ENCODE assay signal across 12 cellular contexts in genomic region chrX:47197526-47197925, GRCh38. TPM values are rescaled to one million over a fixed set of nuclear protein-coding genes. Genes with fewer than 3 reads are reported as not detected.
DNase-seq lines count a peak whose midpoint lies in the region; ATAC-seq and TF ChIP-seq lines count a peak whose summit lies in the region.
"Had no signal": no experiment of that assay in that cellular context is flagged by ENCODE, and none has a peak within 500 bp of the region (broad histone marks: within the 10 kb centered on the region; RNA-seq: fewer than 3 reads in every experiment).

No MANE protein-coding gene starts in this region.

- BruUV-seq in Calu3 (replicated peaks; lab: Mats Ljungman, UMichigan), result no TSS peak

- H3K36me3 ChIP-seq in skeletal muscle satellite cell (ENCODE audit: insufficient read depth, low read length), result peaks cover 65% of the 10 kb centered on the region

- no peaks in the 10 kb centered on the region for H3K27me3 ChIP-seq in skeletal muscle satellite cell (ENCODE audit: control insufficient read depth, insufficient read depth, low read length)

- no peak for TF ChIP-seq CTCF in WTC11 (IDR thresholded peaks at IDR 0.05)
- no peak for TF ChIP-seq CTCF in fibroblast of the aortic adventitia (IDR thresholded peaks at IDR 0.05; ENCODE audit: insufficient read depth, low read length)
- TF ChIP-seq CTCF in Calu3 (IDR thresholded peaks at IDR 0.05; ENCODE audit: unreplicated experiment), result no peak

- POLR2A ChIA-PET in WTC11 (lab: Charles Lee), result no interaction called here

- H3K4me1 Mint-ChIP-seq in activated T-cell treated with anti-CD3 and anti-CD28 coated beads, Interleukin-2, amount 50 U/mL, for 24 hours (ENCODE audit: low read depth), result peaks cover 52% of the 10 kb centered on the region
- peaks cover 47% of the 10 kb centered on the region for H3K4me1 Mint-ChIP-seq in activated T-cell treated with anti-CD3 and anti-CD28 coated beads, Interleukin-2, amount 50 U/mL, for 4 hours (ENCODE audit: low read depth)
- H3K4me1 Mint-ChIP-seq in WTC11 (peaks cover 53% of the 10 kb centered on the region), Calu3 (ENCODE audit: low read depth, unreplicated experiment) (peaks cover 18% of the 10 kb centered on the region)

- intact Hi-C loops in Calu3 (cut with micrococcal nuclease; ENCODE audit: unreplicated experiment), result loop anchor here (10.0 kb wide), 1 partner anchor 827 kb away; no protein-coding TSS in a partner anchor

- peak overlapping the region; percentile 23 for H3K4me3 Mint-ChIP-seq in activated T-cell treated with anti-CD3 and anti-CD28 coated beads, Interleukin-2, amount 50 U/mL, for 24 hours
- H3K4me3 Mint-ChIP-seq in activated T-cell treated with anti-CD3 and anti-CD28 coated beads, Interleukin-2, amount 50 U/mL, for 4 hours, result no peak overlapping the region
- H3K4me3 Mint-ChIP-seq in WTC11, result peak overlapping the region; percentile 92
- H3K4me3 Mint-ChIP-seq in Calu3 (ENCODE audit: low read depth, unreplicated experiment), result no peak overlapping the region

- DNase-seq in activated T-cell treated with anti-CD3 and anti-CD28 coated beads, Interleukin-2, amount 50 U/mL, for 24 hours, result no peak
- no peak for DNase-seq in activated T-cell treated with anti-CD3 and anti-CD28 coated beads, Interleukin-2, amount 50 U/mL, for 4 hours
- DNase-seq in WTC11 (ENCODE audit: low spot score), result no peak
- no peak for DNase-seq in fibroblast of the aortic adventitia (ENCODE audit: low read depth)
- DNase-seq in NCI-H226, result no peak
- no peak for DNase-seq in Calu3
- no peak for DNase-seq in NCI-H82 (lab: John Stamatoyannopoulos, UW)
- DNase-seq: activated naive CD4-positive, alpha-beta T cell treated with Interleukin-2 at 50 U/mL for 16 hours; Karpas-422; SHP77 treated with DMSO at 0.1 percent for 48 hours; stimulated activated CD4-positive, alpha-beta T cell treated with anti-CD3 and anti-CD28 coated beads, Interleukin-15, amount 100 ng/mL, for 24 hours had no signal

- H3K4me3 ChIP-seq in fibroblast of the aortic adventitia (ENCODE audit: low read depth, low read length) (peak overlapping the region; percentile 28), skeletal muscle satellite cell (ENCODE audit: low read length) (peak overlapping the region; percentile 52)

- peak overlapping the region; percentile 18 for H3K9ac ChIP-seq in skeletal muscle satellite cell (ENCODE audit: low read depth, low read length)

- peaks cover 100% of the 10 kb centered on the region for H3K36me3 Mint-ChIP-seq in activated T-cell treated with anti-CD3 and anti-CD28 coated beads, Interleukin-2, amount 50 U/mL, for 24 hours (ENCODE audit: low read depth)
- peaks cover 31% of the 10 kb centered on the region for H3K36me3 Mint-ChIP-seq in activated T-cell treated with anti-CD3 and anti-CD28 coated beads, Interleukin-2, amount 50 U/mL, for 4 hours (ENCODE audit: insufficient read depth)
- H3K36me3 Mint-ChIP-seq in WTC11, result peaks cover 49% of the 10 kb centered on the region
- peaks cover 68% of the 10 kb centered on the region for H3K36me3 Mint-ChIP-seq in Calu3 (ENCODE audit: insufficient read depth, unreplicated experiment)

- no peak for ATAC-seq in activated T-cell treated with anti-CD3 and anti-CD28 coated beads, Interleukin-2, amount 50 U/mL, for 4 hours
- no peak for ATAC-seq in WTC11

- no peaks in the 10 kb centered on the region for H3K9me3 ChIP-seq in skeletal muscle satellite cell (replicated peaks; ENCODE audit: low read length)

- CTCF ChIA-PET in WTC11 (lab: Charles Lee), result no interaction called here
- CTCF ChIA-PET in Calu3 (lab: Charles Lee), result no interaction called here

- H3K9me3 Mint-ChIP-seq in activated T-cell treated with anti-CD3 and anti-CD28 coated beads, Interleukin-2, amount 50 U/mL, for 24 hours, result no peaks in the 10 kb centered on the region
- no peaks in the 10 kb centered on the region for H3K9me3 Mint-ChIP-seq in activated T-cell treated with anti-CD3 and anti-CD28 coated beads, Interleukin-2, amount 50 U/mL, for 4 hours
- no peaks in the 10 kb centered on the region for H3K9me3 Mint-ChIP-seq in WTC11
- no peaks in the 10 kb centered on the region for H3K9me3 Mint-ChIP-seq in Calu3 (ENCODE audit: low read depth, unreplicated experiment)

- peak overlapping the region; percentile 98 for H3K27ac Mint-ChIP-seq in activated T-cell treated with anti-CD3 and anti-CD28 coated beads, Interleukin-2, amount 50 U/mL, for 24 hours
- H3K27ac Mint-ChIP-seq in WTC11 (peak overlapping the region; percentile 68), Calu3 (ENCODE audit: unreplicated experiment) (no peak overlapping the region)

- peaks cover 44% of the 10 kb centered on the region for H3K4me1 ChIP-seq in skeletal muscle satellite cell (ENCODE audit: control insufficient read depth, insufficient read depth, low read length)

- no peaks in the 10 kb centered on the region for H3K27me3 Mint-ChIP-seq in activated T-cell treated with anti-CD3 and anti-CD28 coated beads, Interleukin-2, amount 50 U/mL, for 24 hours
- H3K27me3 Mint-ChIP-seq in activated T-cell treated with anti-CD3 and anti-CD28 coated beads, Interleukin-2, amount 50 U/mL, for 4 hours (ENCODE audit: low read depth), result no peaks in the 10 kb centered on the region
- H3K27me3 Mint-ChIP-seq in WTC11 (ENCODE audit: low read depth) (no peaks in the 10 kb centered on the region), Calu3 (ENCODE audit: unreplicated experiment) (no peaks in the 10 kb centered on the region)

- H3K4me2 ChIP-seq in skeletal muscle satellite cell (ENCODE audit: low read length), result peak overlapping the region; percentile 75

TF ChIP-seq in WTC11, 78 proteins besides CTCF, POLR2A, EP300 and RAD21 (continues in another document):
- TF ChIP-seq E2F4 (CRISPR knock-in tag; IDR thresholded peaks at IDR 0.05; ENCODE audit: borderline replicate concordance, low read depth) (no peak), PRRX2 (CRISPR knock-in tag; IDR thresholded peaks at IDR 0.05) (no peak), MAX (CRISPR knock-in tag; IDR thresholded peaks at IDR 0.05) (no peak), ZNF317 (CRISPR knock-in tag; IDR thresholded peaks at IDR 0.05; ENCODE audit: borderline replicate concordance, low read depth) (no peak), E2F5 (CRISPR knock-in tag; IDR thresholded peaks at IDR 0.05) (no peak)

RNA-seq across cellular contexts. Expression of gene UBA1, which starts 3.9 kb away (rescaled TPM):
- total RNA-seq in activated T-cell treated with anti-CD3 and anti-CD28 coated beads, Interleukin-2, amount 50 U/mL, for 4 hours, result 100 to 1,000 TPM; 236 to 281 (median 254) TPM
- total RNA-seq in WTC11 (2021), result 379 to 392 TPM (median 383 TPM) in 3 replicates
- 93.3 and 214 TPM in 2 replicates for total RNA-seq in fibroblast of the aortic adventitia (ENCODE audit: low replicate concordance)
- 176 and 202 TPM in 2 replicates for total RNA-seq in skeletal muscle satellite cell (2012; rRNA removed)
- 234 and 240 TPM in 2 replicates for total RNA-seq in Calu3 (2022)

RNA-seq across cellular contexts. Expression of gene CDK16, which starts 21.0 kb away (rescaled TPM):
- 10 to 100 TPM; 45.4 to 51.4 (median 49.4) TPM for total RNA-seq in activated T-cell treated with anti-CD3 and anti-CD28 coated beads, Interleukin-2, amount 50 U/mL, for 4 hours
- total RNA-seq in WTC11 (2021) (130 to 150 TPM (median 145 TPM) in 3 replicates), fibroblast of the aortic adventitia (ENCODE audit: low replicate concordance) (25.3 and 91.6 TPM in 2 replicates), Calu3 (2022) (148 and 154 TPM in 2 replicates)
- total RNA-seq in skeletal muscle satellite cell (2012; rRNA removed), result 88.2 and 93.7 TPM in 2 replicates

RNA-seq across cellular contexts. Expression of gene USP11, which starts 35.3 kb away (rescaled TPM):
- 10 to 100 TPM; 13.5 to 18.8 (median 16.0) TPM for total RNA-seq in activated T-cell treated with anti-CD3 and anti-CD28 coated beads, Interleukin-2, amount 50 U/mL, for 4 hours
- total RNA-seq in WTC11 (2021) (82.5 to 86.8 TPM (median 86.3 TPM) in 3 replicates), fibroblast of the aortic adventitia (ENCODE audit: low replicate concordance) (11.0 and 41.8 TPM in 2 replicates), Calu3 (2022) (72.0 and 84.2 TPM in 2 replicates)
- total RNA-seq in skeletal muscle satellite cell (2012; rRNA removed), result 21.3 and 32.8 TPM in 2 replicates

RNA-seq across cellular contexts. Expression of gene RBM10, which starts 52.5 kb away (rescaled TPM):
- 10 to 100 TPM; 77.7 to 83.4 (median 81.4) TPM for total RNA-seq in activated T-cell treated with anti-CD3 and anti-CD28 coated beads, Interleukin-2, amount 50 U/mL, for 4 hours
- total RNA-seq in WTC11 (2021), result 65.6 to 66.1 TPM (median 65.8 TPM) in 3 replicates
- total RNA-seq in fibroblast of the aortic adventitia (ENCODE audit: low replicate concordance), result 22.7 and 37.9 TPM in 2 replicates
- 52.2 and 53.7 TPM in 2 replicates for total RNA-seq in skeletal muscle satellite cell (2012; rRNA removed)
- total RNA-seq in Calu3 (2022), result 47.2 and 49.4 TPM in 2 replicates

RNA-seq across cellular contexts. Expression of gene NDUFB11, which starts 53.0 kb away (rescaled TPM):
- total RNA-seq in activated T-cell treated with anti-CD3 and anti-CD28 coated beads, Interleukin-2, amount 50 U/mL, for 4 hours, result 100 to 1,000 TPM in 2 of 3 donors, 10 to 100 TPM in 1; 95.3 to 103 (median 100) TPM
- total RNA-seq in WTC11 (2021) (105 to 110 TPM (median 106 TPM) in 3 replicates), fibroblast of the aortic adventitia (ENCODE audit: low replicate concordance) (45.5 and 94.4 TPM in 2 replicates), Calu3 (2022) (102 TPM in 2 replicates)
- 55.5 and 58.3 TPM in 2 replicates for total RNA-seq in skeletal muscle satellite cell (2012; rRNA removed)

Comparison
In these comparisons a context has a peak if more than half of its experiments do, and no peak if none do; other contexts are left out.
1. H3K4me3 Mint-ChIP-seq: peak in activated T-cell treated with anti-CD3 and anti-CD28 coated beads, Interleukin-2, amount 50 U/mL, for 24 hours (single experiment) and WTC11 (single experiment); none in activated T-cell treated with anti-CD3 and anti-CD28 coated beads, Interleukin-2, amount 50 U/mL, for 4 hours (single experiment) and Calu3 (single experiment).